In the genomic region with DNA sequence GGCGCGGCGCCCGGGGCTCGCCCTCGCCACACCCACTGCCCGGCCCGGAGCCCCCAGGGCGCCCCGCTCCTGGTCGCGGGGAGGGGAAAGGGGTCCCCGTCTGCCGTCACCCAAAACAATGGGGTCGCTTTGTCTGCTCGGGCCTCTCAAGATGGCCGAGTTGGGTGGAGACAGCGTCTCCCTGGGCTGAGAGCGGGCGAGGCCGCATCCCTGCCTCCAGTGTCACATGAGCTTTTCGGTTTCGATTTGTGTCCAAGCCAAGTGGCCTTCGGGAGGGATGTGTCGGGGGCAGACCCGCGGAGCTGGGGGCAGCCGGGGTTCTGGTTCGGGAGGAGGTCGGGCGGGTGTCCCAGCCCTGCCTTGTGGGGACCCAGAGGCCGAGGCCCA, we compare ENCODE assay signal across 8 cellular contexts. TPM values are rescaled to one million over a fixed set of nuclear protein-coding genes. Genes with fewer than 3 reads are reported as not detected.
A peak's percentile ranks its signal among the peaks of the same experiment; 100 is the strongest.
DNase-seq lines count a peak whose midpoint lies in the region; ATAC-seq and TF ChIP-seq lines count a peak whose summit lies in the region.

No MANE protein-coding gene starts in this region.

- H3K4me1 Mint-ChIP-seq in CD4-positive, alpha-beta T cell (ENCODE audit: low read depth): peaks cover 55% of the 10 kb centered on the region

- TF ChIP-seq POLR2A in thyroid gland (IDR thresholded peaks at IDR 0.05): peak in 1 of 2 donors; percentile 6

- H3K27ac Mint-ChIP-seq in CD4-positive, alpha-beta T cell: peak overlapping the region; percentile 85

- peak; percentile 25 to 60 (median 38) for DNase-seq in CD4-positive, alpha-beta T cell
- DNase-seq in Panc1 (ENCODE audit: low read depth, low spot score): no peak
- DNase-seq in activated naive CD4-positive, alpha-beta T cell (lab: John Stamatoyannopoulos, UW): peak in 3 of 4 experiments; percentile 7 to 18 (median 13)
- no peak for DNase-seq in foreskin keratinocyte
- peak; percentile 71 to 72 for DNase-seq in thyroid gland

- H3K36me3 ChIP-seq in Panc1 (ENCODE audit: control insufficient read depth, insufficient read depth, low read length): no peaks in the 10 kb centered on the region; the same call in 1 of the 2 replicates
- peaks cover 6% of the 10 kb centered on the region for H3K36me3 ChIP-seq in neutrophil
- H3K36me3 ChIP-seq in thyroid gland: peaks cover 0 to 6% of the 10 kb centered on the region in 2 donors

- H3K27ac ChIP-seq in CD4-positive, alpha-beta T cell (ENCODE audit: low read depth, low read length): peak overlapping the region; percentile 82
- H3K27ac ChIP-seq in Panc1 (ENCODE audit: low read length): peak overlapping the region; percentile 86
- peak overlapping the region; percentile 58 for H3K27ac ChIP-seq in foreskin keratinocyte
- peak overlapping the region; percentile 92 for H3K27ac ChIP-seq in neutrophil
- peak overlapping the region; percentile 92 to 97 (median 96) for H3K27ac ChIP-seq in thyroid gland

- H3K4me3 ChIP-seq in Panc1 (ENCODE audit: low read depth in 2 of 2, low read length in 2 of 2): peak overlapping the region; percentile 87
- peak overlapping the region; percentile 93 to 96 for H3K4me3 ChIP-seq in neutrophil (ENCODE audit: low read depth in 1 of 2, low read length in 1 of 2)
- H3K4me3 ChIP-seq in thyroid gland (replicated peaks in 1 of 3): peak overlapping the region; percentile 91 to 100 (median 98)

- WGBS in thyroid gland, 2 donors: 0% methylated on average over 14 to 17 of the region's 32 CpGs

- in situ Hi-C loops in Panc1 (cut with HindIII; ENCODE audit: low pct_unique_long_range_greater_than_20kb, low sequenced_read_pairs): no loop called here

- peaks cover 29% of the 10 kb centered on the region for H3K36me3 Mint-ChIP-seq in CD4-positive, alpha-beta T cell (ENCODE audit: low read depth)

- POLR2A ChIA-PET in CD4-positive, alpha-beta T cell (lab: Charles Lee): interaction anchor here (0.6 to 2.9 kb wide), 10 partner anchors 8 to 352 kb away, joined by 3 to 12 read pairs (median 4); no protein-coding TSS in a partner anchor
- POLR2A ChIA-PET in Panc1 (lab: Charles Lee): interaction anchor here (0.7 kb wide), 1 partner anchor 104 kb away, joined by 5 read pairs; no protein-coding TSS in a partner anchor

- CTCF ChIA-PET in CD4-positive, alpha-beta T cell (lab: Charles Lee): interaction anchor here (0.5 to 1.3 kb wide), 2 partner anchors 89 to 194 kb away, joined by 3 to 4 read pairs; no protein-coding TSS in a partner anchor
- CTCF ChIA-PET in Panc1 (lab: Charles Lee): no interaction called here

- no TSS peak for BruUV-seq in Panc1 (replicated peaks; lab: Mats Ljungman, UMichigan)

- TF ChIP-seq CTCF in CD4-positive, alpha-beta T cell (IDR thresholded peaks at IDR 0.05): no peak
- TF ChIP-seq CTCF in Panc1 (IDR thresholded peaks at IDR 0.05): no peak
- no peak for TF ChIP-seq CTCF in foreskin keratinocyte (conservative IDR thresholded peaks at IDR 0.05)
- TF ChIP-seq CTCF in neutrophil (IDR thresholded peaks at IDR 0.05): peak; percentile 9
- TF ChIP-seq CTCF in thyroid gland (IDR thresholded peaks at IDR 0.05): no peak

- peak; percentile 40 for ATAC-seq in CD4-positive, alpha-beta T cell (ENCODE audit: poor library complexity)
- ATAC-seq in GM19397 (IDR thresholded peaks at IDR 0.05; ENCODE audit: unreplicated experiment) (peak; percentile 20), HG03521 (IDR thresholded peaks at IDR 0.05; ENCODE audit: unreplicated experiment) (peak; percentile 24), Panc1 (peak; percentile 47), foreskin keratinocyte (peak; percentile 21)

- peaks cover 18% of the 10 kb centered on the region for H3K4me1 ChIP-seq in Panc1 (ENCODE audit: control insufficient read depth, insufficient read depth, low read length)
- peaks cover 22% of the 10 kb centered on the region for H3K4me1 ChIP-seq in foreskin keratinocyte
- peaks cover 14 to 27% of the 10 kb centered on the region in 2 experiments for H3K4me1 ChIP-seq in neutrophil (ENCODE audit: control insufficient read depth in 1 of 2, insufficient read depth in 1 of 2, low read depth in 1 of 2, low read length in 1 of 2)
- H3K4me1 ChIP-seq in thyroid gland: peaks cover 22 to 39% of the 10 kb centered on the region in 2 donors

- intact Hi-C loops in CD4-positive, alpha-beta T cell (cut with DNase I, micrococcal nuclease): loop anchor here (1.0 to 2.0 kb wide), 4 partner anchors 17 to 398 kb away; a partner anchor contains a TSS
- intact Hi-C loops in Panc1 (cut with micrococcal nuclease; ENCODE audit: unreplicated experiment): loop anchor here (10.0 kb wide), 1 partner anchor 350 kb away; a partner anchor contains a TSS
- intact Hi-C loops in thyroid gland (cut with DNase I): loop anchor here (10.0 kb wide), 1 partner anchor 130 kb away; no protein-coding TSS in a partner anchor

- no peaks in the 10 kb centered on the region for H3K9me3 Mint-ChIP-seq in CD4-positive, alpha-beta T cell

- H3K27me3 ChIP-seq in CD4-positive, alpha-beta T cell (ENCODE audit: control insufficient read depth, insufficient read depth, low read length): no peaks in the 10 kb centered on the region
- H3K27me3 ChIP-seq in Panc1 (ENCODE audit: control insufficient read depth, insufficient read depth, low read length) (no peaks in the 10 kb centered on the region), foreskin keratinocyte (no peaks in the 10 kb centered on the region), neutrophil (no peaks in the 10 kb centered on the region), thyroid gland (no peaks in the 10 kb centered on the region)

- H3K9me3 ChIP-seq in CD4-positive, alpha-beta T cell (ENCODE audit: control insufficient read depth, low read length): no peaks in the 10 kb centered on the region
- H3K9me3 ChIP-seq in Panc1 (ENCODE audit: control insufficient read depth, insufficient read depth, low read depth, low read length) (no peaks in the 10 kb centered on the region), neutrophil (no peaks in the 10 kb centered on the region), thyroid gland (no peaks in the 10 kb centered on the region)

- H3K27me3 Mint-ChIP-seq in CD4-positive, alpha-beta T cell: no peaks in the 10 kb centered on the region

- peak overlapping the region; percentile 90 for H3K4me3 Mint-ChIP-seq in CD4-positive, alpha-beta T cell

RNA-seq across cellular contexts. Expression of a gene that starts 0.8 kb away (rescaled TPM):
- 100 to 1,000 TPM; 286 to 293 TPM for total RNA-seq in CD4-positive, alpha-beta T cell
- total RNA-seq in Panc1 (2021; ENCODE audit: unreplicated experiment): 382 TPM
- 353 TPM for polyA plus RNA-seq in Panc1 (2012; ENCODE audit: insufficient read length)
- 384 and 390 TPM in 2 replicates for total RNA-seq in foreskin keratinocyte
- 132 and 135 TPM in 2 replicates for polyA plus RNA-seq in foreskin keratinocyte
- total RNA-seq in thyroid gland: 100 to 1,000 TPM; 464 to 818 (median 553) TPM

Comparison
In these comparisons a context has a peak if more than half of its experiments do, and no peak if none do; other contexts are left out.
1. DNase-seq: peak in CD4-positive, alpha-beta T cell (10 of 10), activated naive CD4-positive, alpha-beta T cell (3 of 4) and thyroid gland (2 of 2); none in Panc1 (single experiment) and foreskin keratinocyte (0 of 2).
2. Peak in every context shown above with its lines, with median percentiles within 50 percentile points of each other: ATAC-seq, H3K27ac ChIP-seq and H3K4me3 ChIP-seq.